ENCODE assay signal across 33 cellular contexts in genomic region chr6:142752348-142752747, GRCh38.
"Had no signal": no experiment of that assay in that cellular context is flagged by ENCODE, and none has a peak within 500 bp of the region (broad histone marks: within the 10 kb centered on the region; RNA-seq: fewer than 3 reads in every experiment).

No MANE protein-coding gene starts in this region.

- H3K4me3 ChIP-seq: esophagus squamous epithelium, gastroesophageal sphincter, heart right ventricle had no signal

- H3K4me1 ChIP-seq: esophagus squamous epithelium, gastroesophageal sphincter had no signal

- H3K27me3 ChIP-seq: brain microvascular endothelial cell, esophagus squamous epithelium, gastroesophageal sphincter, heart right ventricle had no signal

- ATAC-seq: activated T-cell treated with anti-CD3 and anti-CD28 coated beads, Interleukin-2, amount 50 U/mL, for 72 hours; effector memory CD8-positive, alpha-beta T cell; gastroesophageal sphincter; heart right ventricle had no signal

- DNase-seq: activated CD4-positive, alpha-beta memory T cell treated with anti-CD3 and anti-CD28 coated beads, Interleukin-2, amount 10 ng/mL, durations not matched to agents 7 days and 5 days; activated CD4-positive, alpha-beta T cell treated with anti-CD3 and anti-CD28 coated beads for 4 hours; activated CD4-positive, alpha-beta T cell treated with anti-CD3 and anti-CD28 coated beads, Interleukin-2, amount 10 ng/mL, durations not matched to agents 7 days and 5 days; activated CD4-positive, alpha-beta T cell treated with anti-CD3 and anti-CD28 coated beads, Interleukin-2, amount 50 U/mL, for 4 hours; activated CD4-positive, CD25-positive, alpha-beta regulatory T cell; activated CD4-positive, CD25-positive, alpha-beta regulatory T cell treated with anti-CD3 and anti-CD28 coated beads, Interleukin-2, amount 50 U/mL, for 72 hours; activated CD8-positive, alpha-beta memory T cell treated with anti-CD3 and anti-CD28 coated beads, Interleukin-2, amount 50 U/mL, for 48 hours; activated gamma-delta T cell; activated naive CD4-positive, alpha-beta T cell; activated naive CD4-positive, alpha-beta T cell treated with anti-CD3 and anti-CD28 coated beads, Interleukin-2, amount 10 ng/mL, durations not matched to agents 7 days and 5 days; activated naive CD8-positive, alpha-beta T cell treated with anti-CD3 and anti-CD28 coated beads, Interleukin-2, amount 10 ng/mL, durations not matched to agents 7 days and 5 days; activated T-cell treated with anti-CD3 and anti-CD28 coated beads for 4 hours; activated T-cell treated with anti-CD3 and anti-CD28 coated beads, Interleukin-2, amount 50 U/mL, for 24 hours; activated T-cell treated with anti-CD3 and anti-CD28 coated beads, Interleukin-2, amount 50 U/mL, for 72 hours; amniotic stem cell; anterior cingulate cortex; brain microvascular endothelial cell; cortex of kidney; dermis blood vessel endothelial cell; effector CD4-positive, alpha-beta T cell; effector memory CD8-positive, alpha-beta T cell; esophagus squamous epithelium; foreskin melanocyte; heart right ventricle; T-helper 2 cell had no signal

- H3K27ac Mint-ChIP-seq: activated CD4-positive, alpha-beta memory T cell treated with anti-CD3 and anti-CD28 coated beads, Interleukin-2, amount 10 ng/mL, durations not matched to agents 7 days and 5 days; activated CD4-positive, alpha-beta T cell treated with anti-CD3 and anti-CD28 coated beads, Interleukin-2, amount 10 ng/mL, durations not matched to agents 7 days and 5 days; activated naive CD4-positive, alpha-beta T cell treated with anti-CD3 and anti-CD28 coated beads, Interleukin-2, amount 10 ng/mL, durations not matched to agents 7 days and 5 days; activated naive CD8-positive, alpha-beta T cell treated with anti-CD3 and anti-CD28 coated beads, Interleukin-2, amount 10 ng/mL, durations not matched to agents 7 days and 5 days; activated T-cell treated with anti-CD3 and anti-CD28 coated beads, Interleukin-2, amount 50 U/mL, for 72 hours had no signal

- H3K9me3 ChIP-seq: esophagus squamous epithelium, gastroesophageal sphincter, heart right ventricle had no signal

- H3K4me3 Mint-ChIP-seq: activated CD4-positive, alpha-beta memory T cell treated with anti-CD3 and anti-CD28 coated beads, Interleukin-2, amount 10 ng/mL, durations not matched to agents 7 days and 5 days; activated CD4-positive, alpha-beta T cell treated with anti-CD3 and anti-CD28 coated beads, Interleukin-2, amount 10 ng/mL, durations not matched to agents 7 days and 5 days; activated naive CD4-positive, alpha-beta T cell treated with anti-CD3 and anti-CD28 coated beads, Interleukin-2, amount 10 ng/mL, durations not matched to agents 7 days and 5 days; activated naive CD8-positive, alpha-beta T cell treated with anti-CD3 and anti-CD28 coated beads, Interleukin-2, amount 10 ng/mL, durations not matched to agents 7 days and 5 days; activated T-cell treated with anti-CD3 and anti-CD28 coated beads, Interleukin-2, amount 50 U/mL, for 24 hours; activated T-cell treated with anti-CD3 and anti-CD28 coated beads, Interleukin-2, amount 50 U/mL, for 72 hours; central memory CD8-positive, alpha-beta T cell; effector memory CD8-positive, alpha-beta T cell had no signal

- H3K27me3 Mint-ChIP-seq: activated CD4-positive, alpha-beta memory T cell treated with anti-CD3 and anti-CD28 coated beads, Interleukin-2, amount 10 ng/mL, durations not matched to agents 7 days and 5 days; activated CD4-positive, alpha-beta T cell treated with anti-CD3 and anti-CD28 coated beads, Interleukin-2, amount 10 ng/mL, durations not matched to agents 7 days and 5 days; activated naive CD4-positive, alpha-beta T cell treated with anti-CD3 and anti-CD28 coated beads, Interleukin-2, amount 10 ng/mL, durations not matched to agents 7 days and 5 days; activated naive CD8-positive, alpha-beta T cell treated with anti-CD3 and anti-CD28 coated beads, Interleukin-2, amount 10 ng/mL, durations not matched to agents 7 days and 5 days; activated T-cell treated with anti-CD3 and anti-CD28 coated beads, Interleukin-2, amount 50 U/mL, for 24 hours; central memory CD8-positive, alpha-beta T cell; effector memory CD8-positive, alpha-beta T cell had no signal

- H3K27ac ChIP-seq: brain microvascular endothelial cell, epithelial cell of prostate, esophagus squamous epithelium, gastroesophageal sphincter, heart right ventricle had no signal

- H3K9me3 Mint-ChIP-seq: activated CD4-positive, alpha-beta memory T cell treated with anti-CD3 and anti-CD28 coated beads, Interleukin-2, amount 10 ng/mL, durations not matched to agents 7 days and 5 days; activated CD4-positive, alpha-beta T cell treated with anti-CD3 and anti-CD28 coated beads, Interleukin-2, amount 10 ng/mL, durations not matched to agents 7 days and 5 days; activated naive CD4-positive, alpha-beta T cell treated with anti-CD3 and anti-CD28 coated beads, Interleukin-2, amount 10 ng/mL, durations not matched to agents 7 days and 5 days; activated naive CD4-positive, alpha-beta T cell treated with anti-CD3 and anti-CD28 coated beads, Interleukin-2, amount 50 U/mL, for 72 hours; activated naive CD8-positive, alpha-beta T cell treated with anti-CD3 and anti-CD28 coated beads, Interleukin-2, amount 10 ng/mL, durations not matched to agents 7 days and 5 days; activated T-cell treated with anti-CD3 and anti-CD28 coated beads, Interleukin-2, amount 50 U/mL, for 24 hours; central memory CD8-positive, alpha-beta T cell; effector memory CD8-positive, alpha-beta T cell had no signal

- FAIRE-seq: astrocyte, bronchial epithelial cell, colon, endothelial cell of umbilical vein had no signal
